In genomic region chr10:119250641-119251314, GRCh38 we compare ENCODE assay signal across 9 cellular contexts. TPM values are rescaled to one million over a fixed set of nuclear protein-coding genes. Genes with fewer than 3 reads are reported as not detected.
A peak's percentile ranks its signal among the peaks of the same experiment; 100 is the strongest.
DNase-seq lines count a peak whose midpoint lies in the region; ATAC-seq and TF ChIP-seq lines count a peak whose summit lies in the region.
"Had no signal": no experiment of that assay in that cellular context is flagged by ENCODE, and none has a peak within 500 bp of the region (broad histone marks: within the 10 kb centered on the region; RNA-seq: fewer than 3 reads in every experiment).

No MANE protein-coding gene starts in this region.

- H3K27me3 Mint-ChIP-seq in activated CD4-positive, alpha-beta T cell treated with anti-CD3 and anti-CD28 coated beads, Interleukin-2, amount 10 ng/mL, durations not matched to agents 7 days and 5 days: no peaks in the 10 kb centered on the region
- H3K27me3 Mint-ChIP-seq in activated T-helper 1 cell treated with anti-CD3 and anti-CD28 coated beads, Interleukin-12 subunit alpha, Interleukin-12 subunit beta, Interleukin-2, Interleukin-4 antibody, amounts not matched to agents 30 ng/mL and 10 ng/mL and 1 ng/mL, durations not matched to agents 14 hours and 24 hours and 36 hours (ENCODE audit: insufficient read depth): no peaks in the 10 kb centered on the region

- H2AFZ ChIP-seq in MM.1S (ENCODE audit: low read length): no peak overlapping the region

- peaks cover 16% of the 10 kb centered on the region for H3K4me1 Mint-ChIP-seq in activated CD4-positive, alpha-beta T cell treated with anti-CD3 and anti-CD28 coated beads, Interleukin-2, amount 10 ng/mL, durations not matched to agents 7 days and 5 days
- H3K4me1 Mint-ChIP-seq in activated T-helper 1 cell treated with anti-CD3 and anti-CD28 coated beads, Interleukin-12 subunit alpha, Interleukin-12 subunit beta, Interleukin-2, Interleukin-4 antibody, amounts not matched to agents 30 ng/mL and 10 ng/mL and 1 ng/mL, durations not matched to agents 14 hours and 24 hours and 36 hours (ENCODE audit: low read depth): peaks cover 47% of the 10 kb centered on the region

- no peak for TF ChIP-seq EP300 in stomach (IDR thresholded peaks at IDR 0.05)

- no peak overlapping the region for H3K4me3 Mint-ChIP-seq in activated CD4-positive, alpha-beta T cell treated with anti-CD3 and anti-CD28 coated beads, Interleukin-2, amount 10 ng/mL, durations not matched to agents 7 days and 5 days
- H3K4me3 Mint-ChIP-seq in activated T-helper 1 cell treated with anti-CD3 and anti-CD28 coated beads, Interleukin-12 subunit alpha, Interleukin-12 subunit beta, Interleukin-2, Interleukin-4 antibody, amounts not matched to agents 30 ng/mL and 10 ng/mL and 1 ng/mL, durations not matched to agents 14 hours and 24 hours and 36 hours: no peak overlapping the region

- 47 to 61% (median 52%) methylated on average over 10 of the region's 10 CpGs for WGBS in stomach, 5 donors

- H3K9ac ChIP-seq in MM.1S (ENCODE audit: low read length): no peak overlapping the region
- H3K9ac ChIP-seq: BLaER1 had no signal

- POLR2A ChIA-PET in activated CD4-positive, alpha-beta T cell treated with anti-CD3 and anti-CD28 coated beads, Interleukin-2, amount 10 ng/mL, durations not matched to agents 7 days and 5 days (lab: Charles Lee): interaction anchor here (0.6 kb wide), 1 partner anchor 145 kb away, joined by 3 read pairs; no protein-coding TSS in a partner anchor

- no peak for TF ChIP-seq POLR2A in stomach (IDR thresholded peaks at IDR 0.05)

- H3K4me1 ChIP-seq in left ventricle myocardium inferior (peaks cover 96% of the 10 kb centered on the region), stomach (peaks cover 33 to 77% (median 58%) of the 10 kb centered on the region in 4 donors), MM.1S (ENCODE audit: low read length) (no peaks in the 10 kb centered on the region), BE2C (no peaks in the 10 kb centered on the region; the same call in 1 of the 2 replicates)

- H3K9me2 ChIP-seq in MM.1S (replicated peaks; ENCODE audit: insufficient read depth, low read length): no peaks in the 10 kb centered on the region

- TF ChIP-seq CTCF in left ventricle myocardium inferior (IDR thresholded peaks at IDR 0.05; ENCODE audit: borderline replicate concordance): no peak
- TF ChIP-seq CTCF in stomach (IDR thresholded peaks at IDR 0.05): no peak
- TF ChIP-seq CTCF in MM.1S (IDR thresholded peaks at IDR 0.05; ENCODE audit: low read length): no peak
- no peak for TF ChIP-seq CTCF in BE2C (IDR thresholded peaks at IDR 0.05; ENCODE audit: low read depth, low read length)

- peak; percentile 44 for DNase-seq in activated CD4-positive, alpha-beta T cell treated with anti-CD3 and anti-CD28 coated beads for 48 hours
- DNase-seq in activated CD4-positive, alpha-beta T cell treated with anti-CD3 and anti-CD28 coated beads, Interleukin-2, amount 10 ng/mL, durations not matched to agents 7 days and 5 days: no peak
- no peak for DNase-seq in activated T-helper 1 cell treated with anti-CD3 and anti-CD28 coated beads, Interleukin-12 subunit alpha, Interleukin-12 subunit beta, Interleukin-2, Interleukin-4 antibody, amounts not matched to agents 30 ng/mL and 10 ng/mL and 1 ng/mL, durations not matched to agents 14 hours and 24 hours and 36 hours (ENCODE audit: low spot score)
- no peak for DNase-seq in left ventricle myocardium inferior
- no peak for DNase-seq in stomach
- no peak for DNase-seq in MM.1S
- DNase-seq in BE2C: no peak

- H3K36me3 ChIP-seq in left ventricle myocardium inferior (no peaks in the 10 kb centered on the region), stomach (no peaks in the 10 kb centered on the region), MM.1S (replicated peaks; ENCODE audit: insufficient read depth, low read length) (no peaks in the 10 kb centered on the region), BE2C (no peaks in the 10 kb centered on the region)
- H3K36me3 ChIP-seq: BLaER1 had no signal

- intact Hi-C loops in activated T-helper 1 cell treated with anti-CD3 and anti-CD28 coated beads, Interleukin-12 subunit alpha, Interleukin-12 subunit beta, Interleukin-2, Interleukin-4 antibody, amounts not matched to agents 30 ng/mL and 10 ng/mL and 1 ng/mL, durations not matched to agents 14 hours and 24 hours and 36 hours (cut with micrococcal nuclease): loop anchor here (1.0 to 2.0 kb wide), 3 partner anchors 18 to 65 kb away; no protein-coding TSS in a partner anchor
- intact Hi-C loops in left ventricle myocardium inferior (cut with micrococcal nuclease): no loop called here
- intact Hi-C loops in stomach (cut with DNase I; ENCODE audit: low total_unique reads): no loop called here

- no peak overlapping the region for H3K4me3 ChIP-seq in left ventricle myocardium inferior
- no peak overlapping the region for H3K4me3 ChIP-seq in stomach
- H3K4me3 ChIP-seq in MM.1S (ENCODE audit: low read length): no peak overlapping the region
- H3K4me3 ChIP-seq in BE2C (ENCODE audit: low read depth, low read length): no peak overlapping the region
- H3K4me3 ChIP-seq: BLaER1 had no signal

- H3K4me2 ChIP-seq in MM.1S (ENCODE audit: low read depth, low read length): no peak overlapping the region
- H3K4me2 ChIP-seq: BLaER1 had no signal

- H3K27ac ChIP-seq in left ventricle myocardium inferior (replicated peaks): peak overlapping the region; percentile 90
- H3K27ac ChIP-seq in stomach: peak overlapping the region; percentile 37 to 86 (median 84)
- no peak overlapping the region for H3K27ac ChIP-seq in MM.1S (ENCODE audit: low read length)
- H3K27ac ChIP-seq: BLaER1 had no signal

- H3K9me3 ChIP-seq in left ventricle myocardium inferior (replicated peaks) (no peaks in the 10 kb centered on the region), stomach (no peaks in the 10 kb centered on the region), MM.1S (replicated peaks; ENCODE audit: insufficient read depth, low read length) (no peaks in the 10 kb centered on the region), BE2C (no peaks in the 10 kb centered on the region)
- H3K9me3 ChIP-seq: BLaER1 had no signal

- H3K36me3 Mint-ChIP-seq in activated CD4-positive, alpha-beta T cell treated with anti-CD3 and anti-CD28 coated beads, Interleukin-2, amount 10 ng/mL, durations not matched to agents 7 days and 5 days (ENCODE audit: low read depth): peaks cover 2% of the 10 kb centered on the region
- peaks cover 21% of the 10 kb centered on the region for H3K36me3 Mint-ChIP-seq in activated T-helper 1 cell treated with anti-CD3 and anti-CD28 coated beads, Interleukin-12 subunit alpha, Interleukin-12 subunit beta, Interleukin-2, Interleukin-4 antibody, amounts not matched to agents 30 ng/mL and 10 ng/mL and 1 ng/mL, durations not matched to agents 14 hours and 24 hours and 36 hours (ENCODE audit: low read depth)

- H3F3A ChIP-seq in MM.1S (ENCODE audit: insufficient read depth, low read length): no peaks in the 10 kb centered on the region

- no peak overlapping the region for H3K27ac Mint-ChIP-seq in activated CD4-positive, alpha-beta T cell treated with anti-CD3 and anti-CD28 coated beads, Interleukin-2, amount 10 ng/mL, durations not matched to agents 7 days and 5 days
- H3K27ac Mint-ChIP-seq in activated T-helper 1 cell treated with anti-CD3 and anti-CD28 coated beads, Interleukin-12 subunit alpha, Interleukin-12 subunit beta, Interleukin-2, Interleukin-4 antibody, amounts not matched to agents 30 ng/mL and 10 ng/mL and 1 ng/mL, durations not matched to agents 14 hours and 24 hours and 36 hours: peak overlapping the region; percentile 23

- CTCF ChIA-PET in activated CD4-positive, alpha-beta T cell treated with anti-CD3 and anti-CD28 coated beads, Interleukin-2, amount 10 ng/mL, durations not matched to agents 7 days and 5 days (lab: Charles Lee): interaction anchor here (1.0 to 2.0 kb wide), 6 partner anchors 10 to 51 kb away, joined by 3 to 6 read pairs (median 4); partner anchors contain the start of gene GRK5

- H4K20me1 ChIP-seq in MM.1S (ENCODE audit: insufficient read depth, low read length): no peaks in the 10 kb centered on the region
- H4K20me1 ChIP-seq: BLaER1 had no signal

- ATAC-seq in GM21825 (IDR thresholded peaks at IDR 0.05; ENCODE audit: unreplicated experiment): no peak

- H3K9me3 Mint-ChIP-seq in activated CD4-positive, alpha-beta T cell treated with anti-CD3 and anti-CD28 coated beads, Interleukin-2, amount 10 ng/mL, durations not matched to agents 7 days and 5 days: no peaks in the 10 kb centered on the region
- no peaks in the 10 kb centered on the region for H3K9me3 Mint-ChIP-seq in activated T-helper 1 cell treated with anti-CD3 and anti-CD28 coated beads, Interleukin-12 subunit alpha, Interleukin-12 subunit beta, Interleukin-2, Interleukin-4 antibody, amounts not matched to agents 30 ng/mL and 10 ng/mL and 1 ng/mL, durations not matched to agents 14 hours and 24 hours and 36 hours

- H3K79me2 ChIP-seq in MM.1S (ENCODE audit: low read length): no peaks in the 10 kb centered on the region

- H3K27me3 ChIP-seq in left ventricle myocardium inferior (ENCODE audit: low read depth) (no peaks in the 10 kb centered on the region), stomach (no peaks in the 10 kb centered on the region), MM.1S (replicated peaks; ENCODE audit: insufficient read depth, low read length) (no peaks in the 10 kb centered on the region), BE2C (no peaks in the 10 kb centered on the region)
- H3K27me3 ChIP-seq: BLaER1 had no signal

RNA-seq across cellular contexts. Expression of gene GRK5, which starts 43.4 kb away (rescaled TPM):
- total RNA-seq in activated CD4-positive, alpha-beta T cell treated with anti-CD3 and anti-CD28 coated beads, Interleukin-2, amount 10 ng/mL, durations not matched to agents 7 days and 5 days: 10 to 100 TPM; 26.0 to 27.5 TPM
- 25.3 and 25.8 TPM in 2 replicates for total RNA-seq in activated T-helper 1 cell treated with anti-CD3 and anti-CD28 coated beads, Interleukin-12 subunit alpha, Interleukin-12 subunit beta, Interleukin-2, Interleukin-4 antibody, amounts not matched to agents 30 ng/mL and 10 ng/mL and 1 ng/mL, durations not matched to agents 14 hours and 24 hours and 36 hours
- total RNA-seq in left ventricle myocardium inferior (52.8 TPM), stomach (10 to 100 TPM; 18.1 to 56.2 (median 31.9) TPM)
- polyA plus RNA-seq in stomach: 10 to 100 TPM; 10.9 to 95.9 (median 61.0) TPM
- 2.5 TPM for polyA plus RNA-seq in BE2C (2012; ENCODE audit: insufficient read depth, insufficient read length, low read depth)
